In the genomic region with DNA sequence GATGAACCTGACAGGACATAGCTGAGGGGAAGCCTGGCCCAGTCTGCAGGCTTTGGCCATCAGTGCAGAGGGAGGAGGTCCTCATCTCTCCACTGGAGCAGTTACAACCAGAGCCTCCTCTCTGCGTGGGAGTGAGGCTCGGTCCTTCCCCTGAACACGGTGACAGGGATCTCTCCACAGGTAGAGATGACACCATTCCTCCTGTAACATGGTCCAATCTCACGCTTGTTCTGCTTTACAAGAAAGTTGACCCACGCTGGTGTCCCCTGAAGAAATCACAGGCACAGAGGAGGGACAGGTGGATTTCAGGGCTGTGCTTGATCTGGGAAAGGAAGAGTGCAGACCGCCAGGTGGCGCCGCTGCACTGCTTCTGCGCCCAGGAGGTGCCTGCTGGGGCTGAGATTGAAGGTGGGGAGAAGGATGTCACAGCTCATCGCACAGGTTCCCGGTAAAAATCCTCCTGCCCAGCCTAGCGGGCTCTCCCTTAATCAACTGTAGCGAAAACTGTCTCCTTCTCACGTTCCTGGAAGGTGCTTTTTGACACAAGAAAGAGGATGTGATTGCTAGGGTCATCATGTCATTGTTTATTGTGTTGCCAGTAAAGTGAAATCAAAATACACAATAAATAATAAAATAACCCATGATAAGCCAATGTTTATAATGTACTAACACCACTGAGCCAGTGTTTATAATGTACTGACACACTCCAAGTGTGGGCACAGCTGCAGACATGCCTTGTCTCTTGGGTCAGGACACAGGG, we compare ENCODE assay signal across 8 cellular contexts. TPM values are rescaled to one million over a fixed set of nuclear protein-coding genes. Genes with fewer than 3 reads are reported as not detected.
DNase-seq lines count a peak whose midpoint lies in the region; ATAC-seq and TF ChIP-seq lines count a peak whose summit lies in the region.

No MANE protein-coding gene starts in this region.

- ATAC-seq in lung (ENCODE audit: insufficient read depth, low FRiP score): peak; percentile 78
- ATAC-seq in GM21717 (IDR thresholded peaks at IDR 0.05; ENCODE audit: unreplicated experiment): no peak

- H3K27ac ChIP-seq in lung (ENCODE audit: low read depth in 1 of 2, low read length in 1 of 2): no peak overlapping the region

- no peak overlapping the region for H3K4me3 ChIP-seq in HAP-1
- no peak overlapping the region for H3K4me3 ChIP-seq in lung

- H3K36me3 Mint-ChIP-seq in activated CD4-positive, alpha-beta memory T cell treated with anti-CD3 and anti-CD28 coated beads, Interleukin-2, amount 10 ng/mL, durations not matched to agents 7 days and 5 days (ENCODE audit: low read depth): peaks cover 3% of the 10 kb centered on the region

- H3K9me3 ChIP-seq in HAP-1: no peaks in the 10 kb centered on the region
- H3K9me3 ChIP-seq in lung (ENCODE audit: control insufficient read depth in 2 of 2, insufficient read depth in 1 of 2, low read length in 1 of 2): peaks cover 0 to 8% of the 10 kb centered on the region in 2 donors

- in situ Hi-C loops in HAP-1 (cut with MboI; ENCODE audit: low sequenced_read_pairs): loop anchor here (5.0 to 10.0 kb wide), 2 partner anchors 159 to 317 kb away; partner anchors contain the start of genes TRIM10 and TRIM15

- TF ChIP-seq CTCF in lung (IDR thresholded peaks at IDR 0.05; ENCODE audit: control extremely low read depth, extremely low read depth): peak; percentile 95

- DNase-seq in C1 segment of cervical spinal cord (lab: John Stamatoyannopoulos, UW) (peak in 13 of 14 donors; percentile 6 to 72 (median 42)), HAP-1 (ENCODE audit: low spot score in 2 of 2) (peak; percentile 55 to 86), NCI-H82 (lab: John Stamatoyannopoulos, UW) (peak; percentile 84), ecto neural progenitor cell (ENCODE audit: low spot score) (peak; percentile 89), lung (ENCODE audit: low spot score) (peak; percentile 82)
- peak; percentile 88 for DNase-seq in activated CD4-positive, alpha-beta memory T cell treated with anti-CD3 and anti-CD28 coated beads, Interleukin-2, amount 10 ng/mL, durations not matched to agents 7 days and 5 days
- DNase-seq in stimulated activated CD8-positive, alpha-beta memory T cell treated with anti-CD3 and anti-CD28 coated beads, Interleukin-12 subunit alpha, Interleukin-12 subunit beta, amount 100 ng/mL, for 4 hours (ENCODE audit: low read depth): peak; percentile 68

- 8 to 11% methylated on average over 14 of the region's 14 CpGs for WGBS in lung, 2 donors

- H3K36me3 ChIP-seq in HAP-1 (replicated peaks): no peaks in the 10 kb centered on the region
- no peaks in the 10 kb centered on the region for H3K36me3 ChIP-seq in lung (ENCODE audit: control insufficient read depth in 2 of 2, insufficient read depth in 2 of 2, low read length in 2 of 2)

- H3K27me3 ChIP-seq in HAP-1 (ENCODE audit: low read depth) (peaks cover 7% of the 10 kb centered on the region), lung (ENCODE audit: control insufficient read depth, insufficient read depth) (no peaks in the 10 kb centered on the region)

- H3K27ac Mint-ChIP-seq in activated CD4-positive, alpha-beta memory T cell treated with anti-CD3 and anti-CD28 coated beads, Interleukin-2, amount 10 ng/mL, durations not matched to agents 7 days and 5 days: no peak overlapping the region

- no peak overlapping the region for H3K4me3 Mint-ChIP-seq in activated CD4-positive, alpha-beta memory T cell treated with anti-CD3 and anti-CD28 coated beads, Interleukin-2, amount 10 ng/mL, durations not matched to agents 7 days and 5 days

- POLR2A ChIA-PET in activated CD4-positive, alpha-beta memory T cell treated with anti-CD3 and anti-CD28 coated beads, Interleukin-2, amount 10 ng/mL, durations not matched to agents 7 days and 5 days (lab: Charles Lee): interaction anchor here (1.4 to 2.7 kb wide), 2 partner anchors 118 to 255 kb away, joined by 4 to 17 read pairs; no protein-coding TSS in a partner anchor

- H3K4me1 Mint-ChIP-seq in activated CD4-positive, alpha-beta memory T cell treated with anti-CD3 and anti-CD28 coated beads, Interleukin-2, amount 10 ng/mL, durations not matched to agents 7 days and 5 days: peaks cover 45% of the 10 kb centered on the region

- peaks cover 56% of the 10 kb centered on the region for H3K27me3 Mint-ChIP-seq in activated CD4-positive, alpha-beta memory T cell treated with anti-CD3 and anti-CD28 coated beads, Interleukin-2, amount 10 ng/mL, durations not matched to agents 7 days and 5 days

- CTCF ChIA-PET in activated CD4-positive, alpha-beta memory T cell treated with anti-CD3 and anti-CD28 coated beads, Interleukin-2, amount 10 ng/mL, durations not matched to agents 7 days and 5 days (lab: Charles Lee): interaction anchor here (0.6 to 2.6 kb wide), 18 partner anchors 13 to 283 kb away, joined by 3 to 15 read pairs (median 4); no protein-coding TSS in a partner anchor

- no peaks in the 10 kb centered on the region for H3K4me1 ChIP-seq in HAP-1
- peaks cover 0 to 4% of the 10 kb centered on the region in 2 donors for H3K4me1 ChIP-seq in lung (ENCODE audit: control insufficient read depth in 2 of 2, insufficient read depth in 2 of 2, low read length in 2 of 2)

- no peaks in the 10 kb centered on the region for H3K9me3 Mint-ChIP-seq in activated CD4-positive, alpha-beta memory T cell treated with anti-CD3 and anti-CD28 coated beads, Interleukin-2, amount 10 ng/mL, durations not matched to agents 7 days and 5 days

RNA-seq across cellular contexts. Expression of gene HLA-G, which starts 20.4 kb away (rescaled TPM):
- total RNA-seq in activated CD4-positive, alpha-beta memory T cell treated with anti-CD3 and anti-CD28 coated beads, Interleukin-2, amount 10 ng/mL, durations not matched to agents 7 days and 5 days: under 1 TPM in 1 of 2 experiments, not detected in 1; 0.15 TPM
- total RNA-seq in lung: 1 to 10 TPM in 1 of 2 donors, under 1 TPM in 1; 0.23 to 4.9 TPM
- polyA plus RNA-seq in lung: 1 to 10 TPM; 3.7 to 8.9 TPM
